1 cellular context compared by ENCODE assay signal in the genomic region with DNA sequence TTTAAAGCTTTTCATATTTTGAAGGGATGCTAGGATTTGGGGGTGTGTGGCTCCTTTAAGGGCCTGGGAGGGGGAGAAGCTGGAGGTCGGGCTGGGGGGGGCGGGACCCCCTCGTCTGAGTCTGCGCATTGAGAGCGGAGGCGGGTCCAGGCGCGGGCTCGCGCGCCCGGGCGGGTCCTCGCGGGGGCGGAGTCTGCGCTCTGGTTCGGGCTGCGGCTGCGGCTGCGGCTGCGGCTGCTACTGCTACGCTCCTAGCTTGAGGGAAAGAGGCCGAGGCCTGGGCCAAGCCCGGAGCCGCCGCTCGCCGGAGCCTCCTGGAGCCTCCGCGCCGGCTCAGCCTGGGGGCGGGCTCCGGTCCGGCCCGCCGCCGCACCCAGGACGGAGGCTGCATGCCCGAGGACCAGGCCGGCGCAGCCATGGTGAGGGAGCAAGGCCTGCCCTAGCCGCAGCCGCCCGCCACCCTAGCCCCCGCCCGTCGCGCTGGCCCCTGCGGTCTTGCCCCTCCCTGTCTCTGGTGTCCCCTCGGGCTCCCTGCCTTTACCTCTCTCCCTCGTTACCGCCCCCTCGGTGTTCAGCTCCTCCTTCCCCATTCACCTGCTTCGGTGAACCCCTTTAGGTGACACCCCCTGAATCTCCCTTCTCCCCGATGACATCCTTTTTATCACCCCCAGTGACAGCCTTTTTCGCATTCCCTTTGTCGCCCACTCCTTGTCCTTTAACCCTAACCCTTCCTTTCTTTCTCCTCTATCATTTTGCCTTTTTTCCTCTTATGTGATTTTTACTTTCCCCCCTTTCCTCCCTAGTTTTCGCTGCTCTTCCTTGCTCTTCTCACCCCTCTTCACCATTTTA.
A peak's percentile ranks its signal among the peaks of the same experiment; 100 is the strongest.
TF ChIP-seq lines count a peak whose summit lies in the region.

A gene (plus strand): TSS at position 189 of the 849 bp plus-strand sequence. CDS start 201 bp downstream, at position 390.

TF ChIP-seq in HepG2, 621 proteins besides CTCF, POLR2A, EP300 and RAD21 (continued from another document and continues in another):
- peak; percentile 77 for TF ChIP-seq SAP130 (CRISPR knock-in tag; IDR thresholded peaks at IDR 0.05; ENCODE audit: low read depth)
- peak; percentile 85 for TF ChIP-seq ZNF563 (CRISPR knock-in tag; IDR thresholded peaks at IDR 0.05)
- TF ChIP-seq, protein P1, sequence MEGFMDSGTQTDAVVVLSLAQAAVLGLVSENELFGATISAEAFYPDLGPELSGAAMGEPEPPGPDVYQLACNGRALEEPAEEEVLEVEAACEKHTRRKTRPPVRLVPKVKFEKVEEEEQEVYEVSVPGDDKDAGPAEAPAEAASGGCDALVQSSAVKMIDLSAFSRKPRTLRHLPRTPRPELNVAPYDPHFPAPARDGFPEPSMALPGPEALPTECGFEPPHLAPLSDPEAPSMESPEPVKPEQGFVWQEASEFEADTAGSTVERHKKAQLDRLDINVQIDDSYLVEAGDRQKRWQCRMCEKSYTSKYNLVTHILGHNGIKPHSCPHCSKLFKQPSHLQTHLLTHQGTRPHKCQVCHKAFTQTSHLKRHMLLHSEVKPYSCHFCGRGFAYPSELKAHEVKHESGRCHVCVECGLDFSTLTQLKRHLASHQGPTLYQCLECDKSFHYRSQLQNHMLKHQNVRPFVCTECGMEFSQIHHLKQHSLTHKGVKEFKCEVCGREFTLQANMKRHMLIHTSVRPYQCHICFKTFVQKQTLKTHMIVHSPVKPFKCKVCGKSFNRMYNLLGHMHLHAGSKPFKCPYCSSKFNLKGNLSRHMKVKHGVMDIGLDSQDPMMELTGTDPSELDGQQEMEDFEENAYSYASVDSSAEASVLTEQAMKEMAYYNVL (CRISPR knock-in tag; IDR thresholded peaks at IDR 0.05; ENCODE audit: borderline replicate concordance) = 0 out of 2 replicates have a peak, but pooled peaks have one; percentile 18
- peak; percentile 72; the same call in 1 of the 2 replicates for TF ChIP-seq ZSCAN20 (CRISPR knock-in tag; IDR thresholded peaks at IDR 0.05; ENCODE audit: borderline replicate concordance)
- TF ChIP-seq ZNF709 (CRISPR knock-in tag; IDR thresholded peaks at IDR 0.05) = peak; percentile 83; the same call in 1 of the 2 replicates
- TF ChIP-seq MTA1 (CRISPR knock-in tag; IDR thresholded peaks at IDR 0.05; ENCODE audit: borderline replicate concordance) = peak; percentile 70; the same call in 1 of the 2 replicates
- no peak for TF ChIP-seq ZNF878 (CRISPR knock-in tag; IDR thresholded peaks at IDR 0.05)
- peak; percentile 99 for TF ChIP-seq HNRNPLL (IDR thresholded peaks at IDR 0.05; ENCODE audit: low read depth, low read length, poor library complexity, severe bottlenecking)
- peak; percentile 36; the same call in 1 of the 2 replicates for TF ChIP-seq GABPB1 (CRISPR knock-in tag; IDR thresholded peaks at IDR 0.05)
- no peak; the same call in 1 of the 2 replicates for TF ChIP-seq ZNF547 (CRISPR knock-in tag; IDR thresholded peaks at IDR 0.05)
- 0 out of 2 replicates have a peak, but pooled peaks have one; percentile 25 for TF ChIP-seq FOXC1 (CRISPR knock-in tag; IDR thresholded peaks at IDR 0.05; ENCODE audit: borderline replicate concordance)
- TF ChIP-seq ZNF790 (CRISPR knock-in tag; IDR thresholded peaks at IDR 0.05; ENCODE audit: borderline replicate concordance) = no peak; the same call in 1 of the 2 replicates
- TF ChIP-seq ZSCAN9 (CRISPR knock-in tag; IDR thresholded peaks at IDR 0.05; ENCODE audit: borderline replicate concordance) = no peak
- peak; percentile 82; the same call in 1 of the 2 replicates for TF ChIP-seq SALL2 (CRISPR knock-in tag; IDR thresholded peaks at IDR 0.05)
- TF ChIP-seq ASH2L (IDR thresholded peaks at IDR 0.05; ENCODE audit: insufficient read length, low read depth, low read length) = peak; percentile 41
- peak; percentile 42; the same call in 1 of the 2 replicates for TF ChIP-seq ZNF556 (CRISPR knock-in tag; IDR thresholded peaks at IDR 0.05; ENCODE audit: borderline replicate concordance)
- TF ChIP-seq TCF12 (IDR thresholded peaks at IDR 0.05) = no peak
- TF ChIP-seq TCF12 (CRISPR knock-in tag; IDR thresholded peaks at IDR 0.05) = 0 out of 2 replicates have a peak, but pooled peaks have one; percentile 66
- TF ChIP-seq JUNB (CRISPR knock-in tag; IDR thresholded peaks at IDR 0.05; ENCODE audit: borderline replicate concordance) = peak; percentile 60
- TF ChIP-seq CHD2 (IDR thresholded peaks at IDR 0.05; ENCODE audit: low read depth, low read length) = no peak
- TF ChIP-seq ZNF329 (CRISPR knock-in tag; IDR thresholded peaks at IDR 0.05; ENCODE audit: low read depth) = peak; percentile 56; the same call in 1 of the 2 replicates
- TF ChIP-seq ZNF143 (CRISPR knock-in tag; IDR thresholded peaks at IDR 0.05) = no peak
- no peak for TF ChIP-seq ZNF138 (CRISPR knock-in tag; IDR thresholded peaks at IDR 0.05; ENCODE audit: low read depth)
- TF ChIP-seq, protein P2, sequence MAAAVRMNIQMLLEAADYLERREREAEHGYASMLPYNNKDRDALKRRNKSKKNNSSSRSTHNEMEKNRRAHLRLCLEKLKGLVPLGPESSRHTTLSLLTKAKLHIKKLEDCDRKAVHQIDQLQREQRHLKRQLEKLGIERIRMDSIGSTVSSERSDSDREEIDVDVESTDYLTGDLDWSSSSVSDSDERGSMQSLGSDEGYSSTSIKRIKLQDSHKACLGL (CRISPR knock-in tag; IDR thresholded peaks at IDR 0.05) = peak; percentile 32; the same call in 1 of the 2 replicates
- TF ChIP-seq, protein P3, sequence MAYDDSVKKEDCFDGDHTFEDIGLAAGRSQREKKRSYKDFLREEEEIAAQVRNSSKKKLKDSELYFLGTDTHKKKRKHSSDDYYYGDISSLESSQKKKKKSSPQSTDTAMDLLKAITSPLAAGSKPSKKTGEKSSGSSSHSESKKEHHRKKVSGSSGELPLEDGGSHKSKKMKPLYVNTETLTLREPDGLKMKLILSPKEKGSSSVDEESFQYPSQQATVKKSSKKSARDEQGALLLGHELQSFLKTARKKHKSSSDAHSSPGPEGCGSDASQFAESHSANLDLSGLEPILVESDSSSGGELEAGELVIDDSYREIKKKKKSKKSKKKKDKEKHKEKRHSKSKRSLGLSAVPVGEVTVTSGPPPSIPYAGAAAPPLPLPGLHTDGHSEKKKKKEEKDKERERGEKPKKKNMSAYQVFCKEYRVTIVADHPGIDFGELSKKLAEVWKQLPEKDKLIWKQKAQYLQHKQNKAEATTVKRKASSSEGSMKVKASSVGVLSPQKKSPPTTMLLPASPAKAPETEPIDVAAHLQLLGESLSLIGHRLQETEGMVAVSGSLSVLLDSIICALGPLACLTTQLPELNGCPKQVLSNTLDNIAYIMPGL (CRISPR knock-in tag; IDR thresholded peaks at IDR 0.05; ENCODE audit: borderline replicate concordance in 1 of 2, low read depth in 1 of 2) = peak in 1 of 2 experiments; percentile 55; a peak in 2 of 4 replicates
- no peak for TF ChIP-seq ZNF678 (CRISPR knock-in tag; IDR thresholded peaks at IDR 0.05)
- TF ChIP-seq ZNF121 (CRISPR knock-in tag; IDR thresholded peaks at IDR 0.05) = 0 out of 2 replicates have a peak, but pooled peaks have one; percentile 15
- TF ChIP-seq ZNF777 (CRISPR knock-in tag; IDR thresholded peaks at IDR 0.05) = peak; percentile 54; the same call in 1 of the 2 replicates
- 0 out of 2 replicates have a peak, but pooled peaks have one; percentile 56 for TF ChIP-seq ZNF543 (CRISPR knock-in tag; IDR thresholded peaks at IDR 0.05)
- TF ChIP-seq KLF12 (CRISPR knock-in tag; IDR thresholded peaks at IDR 0.05; ENCODE audit: borderline replicate concordance) = peak; percentile 76; the same call in 1 of the 2 replicates
- TF ChIP-seq, protein P4, sequence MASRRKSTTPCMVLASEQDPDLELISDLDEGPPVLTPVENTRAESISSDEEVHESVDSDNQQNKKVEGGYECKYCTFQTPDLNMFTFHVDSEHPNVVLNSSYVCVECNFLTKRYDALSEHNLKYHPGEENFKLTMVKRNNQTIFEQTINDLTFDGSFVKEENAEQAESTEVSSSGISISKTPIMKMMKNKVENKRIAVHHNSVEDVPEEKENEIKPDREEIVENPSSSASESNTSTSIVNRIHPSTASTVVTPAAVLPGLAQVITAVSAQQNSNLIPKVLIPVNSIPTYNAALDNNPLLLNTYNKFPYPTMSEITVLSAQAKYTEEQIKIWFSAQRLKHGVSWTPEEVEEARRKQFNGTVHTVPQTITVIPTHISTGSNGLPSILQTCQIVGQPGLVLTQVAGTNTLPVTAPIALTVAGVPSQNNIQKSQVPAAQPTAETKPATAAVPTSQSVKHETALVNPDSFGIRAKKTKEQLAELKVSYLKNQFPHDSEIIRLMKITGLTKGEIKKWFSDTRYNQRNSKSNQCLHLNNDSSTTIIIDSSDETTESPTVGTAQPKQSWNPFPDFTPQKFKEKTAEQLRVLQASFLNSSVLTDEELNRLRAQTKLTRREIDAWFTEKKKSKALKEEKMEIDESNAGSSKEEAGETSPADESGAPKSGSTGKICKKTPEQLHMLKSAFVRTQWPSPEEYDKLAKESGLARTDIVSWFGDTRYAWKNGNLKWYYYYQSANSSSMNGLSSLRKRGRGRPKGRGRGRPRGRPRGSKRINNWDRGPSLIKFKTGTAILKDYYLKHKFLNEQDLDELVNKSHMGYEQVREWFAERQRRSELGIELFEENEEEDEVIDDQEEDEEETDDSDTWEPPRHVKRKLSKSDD (CRISPR knock-in tag; IDR thresholded peaks at IDR 0.05; ENCODE audit: low read depth) = no peak
- TF ChIP-seq, protein P5, sequence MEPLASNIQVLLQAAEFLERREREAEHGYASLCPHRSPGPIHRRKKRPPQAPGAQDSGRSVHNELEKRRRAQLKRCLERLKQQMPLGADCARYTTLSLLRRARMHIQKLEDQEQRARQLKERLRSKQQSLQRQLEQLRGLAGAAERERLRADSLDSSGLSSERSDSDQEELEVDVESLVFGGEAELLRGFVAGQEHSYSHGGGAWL (CRISPR knock-in tag; IDR thresholded peaks at IDR 0.05) = peak; percentile 59; the same call in 1 of the 2 replicates
- TF ChIP-seq, protein P6, sequence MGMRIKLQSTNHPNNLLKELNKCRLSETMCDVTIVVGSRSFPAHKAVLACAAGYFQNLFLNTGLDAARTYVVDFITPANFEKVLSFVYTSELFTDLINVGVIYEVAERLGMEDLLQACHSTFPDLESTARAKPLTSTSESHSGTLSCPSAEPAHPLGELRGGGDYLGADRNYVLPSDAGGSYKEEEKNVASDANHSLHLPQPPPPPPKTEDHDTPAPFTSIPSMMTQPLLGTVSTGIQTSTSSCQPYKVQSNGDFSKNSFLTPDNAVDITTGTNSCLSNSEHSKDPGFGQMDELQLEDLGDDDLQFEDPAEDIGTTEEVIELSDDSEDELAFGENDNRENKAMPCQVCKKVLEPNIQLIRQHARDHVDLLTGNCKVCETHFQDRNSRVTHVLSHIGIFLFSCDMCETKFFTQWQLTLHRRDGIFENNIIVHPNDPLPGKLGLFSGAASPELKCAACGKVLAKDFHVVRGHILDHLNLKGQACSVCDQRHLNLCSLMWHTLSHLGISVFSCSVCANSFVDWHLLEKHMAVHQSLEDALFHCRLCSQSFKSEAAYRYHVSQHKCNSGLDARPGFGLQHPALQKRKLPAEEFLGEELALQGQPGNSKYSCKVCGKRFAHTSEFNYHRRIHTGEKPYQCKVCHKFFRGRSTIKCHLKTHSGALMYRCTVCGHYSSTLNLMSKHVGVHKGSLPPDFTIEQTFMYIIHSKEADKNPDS (CRISPR knock-in tag; IDR thresholded peaks at IDR 0.05) = no peak
- peak; percentile 69 for TF ChIP-seq ARNT2 (CRISPR knock-in tag; IDR thresholded peaks at IDR 0.05; ENCODE audit: low read depth)
- TF ChIP-seq, protein P7, sequence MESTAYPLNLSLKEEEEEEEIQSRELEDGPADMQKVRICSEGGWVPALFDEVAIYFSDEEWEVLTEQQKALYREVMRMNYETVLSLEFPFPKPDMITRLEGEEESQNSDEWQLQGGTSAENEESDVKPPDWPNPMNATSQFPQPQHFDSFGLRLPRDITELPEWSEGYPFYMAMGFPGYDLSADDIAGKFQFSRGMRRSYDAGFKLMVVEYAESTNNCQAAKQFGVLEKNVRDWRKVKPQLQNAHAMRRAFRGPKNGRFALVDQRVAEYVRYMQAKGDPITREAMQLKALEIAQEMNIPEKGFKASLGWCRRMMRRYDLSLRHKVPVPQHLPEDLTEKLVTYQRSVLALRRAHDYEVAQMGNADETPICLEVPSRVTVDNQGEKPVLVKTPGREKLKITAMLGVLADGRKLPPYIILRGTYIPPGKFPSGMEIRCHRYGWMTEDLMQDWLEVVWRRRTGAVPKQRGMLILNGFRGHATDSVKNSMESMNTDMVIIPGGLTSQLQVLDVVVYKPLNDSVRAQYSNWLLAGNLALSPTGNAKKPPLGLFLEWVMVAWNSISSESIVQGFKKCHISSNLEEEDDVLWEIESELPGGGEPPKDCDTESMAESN (CRISPR knock-in tag; conservative IDR thresholded peaks at IDR 0.05) = 0 out of 2 replicates have a peak, but pooled peaks have one; percentile 28
- TF ChIP-seq, protein P8, sequence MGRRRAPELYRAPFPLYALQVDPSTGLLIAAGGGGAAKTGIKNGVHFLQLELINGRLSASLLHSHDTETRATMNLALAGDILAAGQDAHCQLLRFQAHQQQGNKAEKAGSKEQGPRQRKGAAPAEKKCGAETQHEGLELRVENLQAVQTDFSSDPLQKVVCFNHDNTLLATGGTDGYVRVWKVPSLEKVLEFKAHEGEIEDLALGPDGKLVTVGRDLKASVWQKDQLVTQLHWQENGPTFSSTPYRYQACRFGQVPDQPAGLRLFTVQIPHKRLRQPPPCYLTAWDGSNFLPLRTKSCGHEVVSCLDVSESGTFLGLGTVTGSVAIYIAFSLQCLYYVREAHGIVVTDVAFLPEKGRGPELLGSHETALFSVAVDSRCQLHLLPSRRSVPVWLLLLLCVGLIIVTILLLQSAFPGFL (CRISPR knock-in tag; IDR thresholded peaks at IDR 0.05) = no peak
- TF ChIP-seq THAP11 (CRISPR knock-in tag; IDR thresholded peaks at IDR 0.05) = peak; percentile 53
- TF ChIP-seq, protein P9, sequence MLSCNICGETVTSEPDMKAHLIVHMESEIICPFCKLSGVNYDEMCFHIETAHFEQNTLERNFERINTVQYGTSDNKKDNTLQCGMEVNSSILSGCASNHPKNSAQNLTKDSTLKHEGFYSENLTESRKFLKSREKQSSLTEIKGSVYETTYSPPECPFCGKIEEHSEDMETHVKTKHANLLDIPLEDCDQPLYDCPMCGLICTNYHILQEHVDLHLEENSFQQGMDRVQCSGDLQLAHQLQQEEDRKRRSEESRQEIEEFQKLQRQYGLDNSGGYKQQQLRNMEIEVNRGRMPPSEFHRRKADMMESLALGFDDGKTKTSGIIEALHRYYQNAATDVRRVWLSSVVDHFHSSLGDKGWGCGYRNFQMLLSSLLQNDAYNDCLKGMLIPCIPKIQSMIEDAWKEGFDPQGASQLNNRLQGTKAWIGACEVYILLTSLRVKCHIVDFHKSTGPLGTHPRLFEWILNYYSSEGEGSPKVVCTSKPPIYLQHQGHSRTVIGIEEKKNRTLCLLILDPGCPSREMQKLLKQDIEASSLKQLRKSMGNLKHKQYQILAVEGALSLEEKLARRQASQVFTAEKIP (CRISPR knock-in tag; IDR thresholded peaks at IDR 0.05; ENCODE audit: borderline replicate concordance) = no peak
- peak; percentile 30; the same call in 1 of the 2 replicates for TF ChIP-seq ZSCAN12 (CRISPR knock-in tag; IDR thresholded peaks at IDR 0.05)
- TF ChIP-seq HOXA5 (CRISPR knock-in tag; IDR thresholded peaks at IDR 0.05) = peak; percentile 31; the same call in 1 of the 2 replicates
- no peak for TF ChIP-seq ARNT (IDR thresholded peaks at IDR 0.05)
